1 cellular context compared by ENCODE assay signal in the genomic region with DNA sequence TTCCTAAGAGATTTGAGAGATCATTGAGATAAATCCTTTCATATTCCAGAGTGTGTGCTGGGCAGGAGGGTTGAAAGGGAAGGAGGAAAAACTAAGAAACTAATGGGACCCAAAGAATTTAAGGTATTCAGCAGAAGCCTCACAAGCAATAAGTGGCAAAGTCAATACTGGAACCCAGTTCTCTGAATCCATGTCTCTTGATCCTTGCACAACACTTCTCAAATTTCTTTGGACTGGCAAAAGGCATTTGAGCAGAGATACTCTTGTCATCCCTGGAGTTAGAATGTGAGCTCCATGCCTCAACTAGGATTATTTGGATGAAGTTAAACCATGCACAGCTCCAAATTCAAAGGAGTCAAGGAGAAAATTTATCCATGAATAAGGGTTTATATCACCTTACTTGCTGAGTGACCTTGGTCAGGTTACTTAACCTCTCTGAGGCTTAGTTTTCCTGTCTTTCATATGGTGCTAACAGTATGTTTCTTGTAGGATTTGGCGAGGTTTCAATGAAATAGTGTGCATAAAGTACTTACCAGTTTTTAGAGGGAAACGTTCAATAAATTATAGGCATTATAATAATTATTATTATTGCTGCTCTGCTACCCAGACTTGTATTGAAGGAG.
TF ChIP-seq lines count a peak whose summit lies in the region.

No MANE protein-coding gene starts in this region.

TF ChIP-seq in K562, 482 proteins besides CTCF, POLR2A, EP300 and RAD21 (continued from another document and continues in another):
- TF ChIP-seq, protein P1, sequence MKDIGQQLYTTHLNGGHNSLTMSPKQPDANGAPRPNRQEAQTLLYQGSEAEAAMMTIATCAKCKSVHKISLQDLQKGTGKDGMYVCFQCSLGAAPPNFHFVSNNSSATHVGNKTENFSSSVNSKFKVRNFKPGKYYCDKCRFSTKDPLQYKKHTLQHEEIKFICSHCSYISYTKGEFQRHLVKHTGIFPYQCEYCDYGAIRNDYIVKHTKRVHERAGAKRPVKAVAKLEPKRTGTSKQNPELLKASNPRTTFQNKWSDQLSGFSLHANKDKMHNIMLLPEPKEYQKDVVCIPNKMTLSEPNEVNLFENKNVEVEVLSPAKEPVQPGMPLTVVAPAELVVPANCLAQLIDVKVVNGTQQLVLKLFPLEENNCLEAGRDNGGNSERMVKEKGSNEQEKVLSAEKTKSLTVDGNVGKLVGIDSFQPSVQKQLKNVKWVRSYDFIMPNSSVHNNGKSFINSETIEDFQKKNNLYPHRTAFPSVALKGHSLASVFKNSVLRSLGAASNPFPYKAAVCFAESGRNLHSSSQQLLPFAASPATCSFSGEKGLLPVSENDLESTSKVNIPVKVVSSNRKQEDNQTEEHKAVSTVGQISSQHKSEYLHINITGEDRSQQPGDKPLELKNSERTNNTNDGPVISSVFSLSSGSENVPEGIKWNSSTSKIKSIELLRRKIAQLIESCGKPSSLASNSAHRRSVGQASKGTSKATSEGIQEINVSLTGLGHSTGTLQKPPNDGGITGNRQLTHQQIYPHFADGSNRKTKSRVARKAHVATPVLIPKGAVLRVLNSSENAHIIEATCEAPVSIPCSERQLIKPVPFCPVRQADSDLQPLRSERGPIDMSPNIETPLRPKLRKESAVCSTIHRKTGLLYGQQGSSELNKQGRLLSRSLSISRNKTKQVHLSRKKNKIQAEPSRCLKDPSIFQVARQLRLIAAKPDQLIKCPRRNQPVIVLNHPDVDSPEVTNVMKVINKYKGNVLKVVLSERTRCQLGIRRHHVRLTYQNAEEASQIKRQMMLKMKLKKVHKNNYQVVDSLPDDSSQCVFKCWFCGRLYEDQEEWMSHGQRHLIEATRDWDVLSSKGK (CRISPR knock-in tag; IDR thresholded peaks at IDR 0.05): no peak
- TF ChIP-seq, protein P2, sequence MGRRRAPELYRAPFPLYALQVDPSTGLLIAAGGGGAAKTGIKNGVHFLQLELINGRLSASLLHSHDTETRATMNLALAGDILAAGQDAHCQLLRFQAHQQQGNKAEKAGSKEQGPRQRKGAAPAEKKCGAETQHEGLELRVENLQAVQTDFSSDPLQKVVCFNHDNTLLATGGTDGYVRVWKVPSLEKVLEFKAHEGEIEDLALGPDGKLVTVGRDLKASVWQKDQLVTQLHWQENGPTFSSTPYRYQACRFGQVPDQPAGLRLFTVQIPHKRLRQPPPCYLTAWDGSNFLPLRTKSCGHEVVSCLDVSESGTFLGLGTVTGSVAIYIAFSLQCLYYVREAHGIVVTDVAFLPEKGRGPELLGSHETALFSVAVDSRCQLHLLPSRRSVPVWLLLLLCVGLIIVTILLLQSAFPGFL (CRISPR knock-in tag; IDR thresholded peaks at IDR 0.05): no peak
- peak; percentile 60 for TF ChIP-seq ZFP36 (IDR thresholded peaks at IDR 0.05; ENCODE audit: low read depth, low read length, partially characterized antibody)
- TF ChIP-seq, protein P3, sequence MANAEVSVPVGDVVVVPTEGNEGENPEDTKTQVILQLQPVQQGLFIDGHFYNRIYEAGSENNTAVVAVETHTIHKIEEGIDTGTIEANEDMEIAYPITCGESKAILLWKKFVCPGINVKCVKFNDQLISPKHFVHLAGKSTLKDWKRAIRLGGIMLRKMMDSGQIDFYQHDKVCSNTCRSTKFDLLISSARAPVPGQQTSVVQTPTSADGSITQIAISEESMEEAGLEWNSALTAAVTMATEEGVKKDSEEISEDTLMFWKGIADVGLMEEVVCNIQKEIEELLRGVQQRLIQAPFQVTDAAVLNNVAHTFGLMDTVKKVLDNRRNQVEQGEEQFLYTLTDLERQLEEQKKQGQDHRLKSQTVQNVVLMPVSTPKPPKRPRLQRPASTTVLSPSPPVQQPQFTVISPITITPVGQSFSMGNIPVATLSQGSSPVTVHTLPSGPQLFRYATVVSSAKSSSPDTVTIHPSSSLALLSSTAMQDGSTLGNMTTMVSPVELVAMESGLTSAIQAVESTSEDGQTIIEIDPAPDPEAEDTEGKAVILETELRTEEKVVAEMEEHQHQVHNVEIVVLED (CRISPR knock-in tag; IDR thresholded peaks at IDR 0.05): no peak
- TF ChIP-seq RAD51 (IDR thresholded peaks at IDR 0.05; ENCODE audit: borderline replicate concordance, low read depth): no peak
- peak; percentile 17; the same call in 1 of the 2 replicates for TF ChIP-seq CEBPB (tag; IDR thresholded peaks at IDR 0.05)
- TF ChIP-seq ARHGAP35 (IDR thresholded peaks at IDR 0.05; ENCODE audit: partially characterized antibody): no peak
- no peak for TF ChIP-seq ZFX (CRISPR knock-in tag; IDR thresholded peaks at IDR 0.05)
- TF ChIP-seq, protein P4, sequence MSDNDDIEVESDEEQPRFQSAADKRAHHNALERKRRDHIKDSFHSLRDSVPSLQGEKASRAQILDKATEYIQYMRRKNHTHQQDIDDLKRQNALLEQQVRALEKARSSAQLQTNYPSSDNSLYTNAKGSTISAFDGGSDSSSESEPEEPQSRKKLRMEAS (CRISPR knock-in tag; IDR thresholded peaks at IDR 0.05): no peak
- no peak for TF ChIP-seq MCM2 (IDR thresholded peaks at IDR 0.05; ENCODE audit: low read depth)
- no peak for TF ChIP-seq MTF1 (CRISPR knock-in tag; IDR thresholded peaks at IDR 0.05; ENCODE audit: borderline replicate concordance)
- no peak for TF ChIP-seq TAF9B (IDR thresholded peaks at IDR 0.05; ENCODE audit: partially characterized antibody)
- TF ChIP-seq, protein P5, sequence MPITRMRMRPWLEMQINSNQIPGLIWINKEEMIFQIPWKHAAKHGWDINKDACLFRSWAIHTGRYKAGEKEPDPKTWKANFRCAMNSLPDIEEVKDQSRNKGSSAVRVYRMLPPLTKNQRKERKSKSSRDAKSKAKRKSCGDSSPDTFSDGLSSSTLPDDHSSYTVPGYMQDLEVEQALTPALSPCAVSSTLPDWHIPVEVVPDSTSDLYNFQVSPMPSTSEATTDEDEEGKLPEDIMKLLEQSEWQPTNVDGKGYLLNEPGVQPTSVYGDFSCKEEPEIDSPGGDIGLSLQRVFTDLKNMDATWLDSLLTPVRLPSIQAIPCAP (CRISPR knock-in tag; IDR thresholded peaks at IDR 0.05; ENCODE audit: borderline replicate concordance): no peak
- TF ChIP-seq KLF13 (tag; IDR thresholded peaks at IDR 0.05; ENCODE audit: borderline replicate concordance, low read depth): no peak
- TF ChIP-seq NR1H2 (CRISPR knock-in tag; IDR thresholded peaks at IDR 0.05): no peak
- TF ChIP-seq ADNP (tag; IDR thresholded peaks at IDR 0.05): 0 out of 2 replicates have a peak, but pooled peaks have one; percentile 23
- TF ChIP-seq, protein P6, sequence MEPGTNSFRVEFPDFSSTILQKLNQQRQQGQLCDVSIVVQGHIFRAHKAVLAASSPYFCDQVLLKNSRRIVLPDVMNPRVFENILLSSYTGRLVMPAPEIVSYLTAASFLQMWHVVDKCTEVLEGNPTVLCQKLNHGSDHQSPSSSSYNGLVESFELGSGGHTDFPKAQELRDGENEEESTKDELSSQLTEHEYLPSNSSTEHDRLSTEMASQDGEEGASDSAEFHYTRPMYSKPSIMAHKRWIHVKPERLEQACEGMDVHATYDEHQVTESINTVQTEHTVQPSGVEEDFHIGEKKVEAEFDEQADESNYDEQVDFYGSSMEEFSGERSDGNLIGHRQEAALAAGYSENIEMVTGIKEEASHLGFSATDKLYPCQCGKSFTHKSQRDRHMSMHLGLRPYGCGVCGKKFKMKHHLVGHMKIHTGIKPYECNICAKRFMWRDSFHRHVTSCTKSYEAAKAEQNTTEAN (CRISPR knock-in tag; IDR thresholded peaks at IDR 0.05): no peak
- no peak for TF ChIP-seq FOXK1 (CRISPR knock-in tag; IDR thresholded peaks at IDR 0.05; ENCODE audit: borderline replicate concordance)
- TF ChIP-seq KLF16 (IDR thresholded peaks at IDR 0.05): no peak
- no peak for TF ChIP-seq SMARCA4 (IDR thresholded peaks at IDR 0.05)
- TF ChIP-seq SETDB1 (IDR thresholded peaks at IDR 0.05; ENCODE audit: low read length): no peak
- TF ChIP-seq, protein P7, sequence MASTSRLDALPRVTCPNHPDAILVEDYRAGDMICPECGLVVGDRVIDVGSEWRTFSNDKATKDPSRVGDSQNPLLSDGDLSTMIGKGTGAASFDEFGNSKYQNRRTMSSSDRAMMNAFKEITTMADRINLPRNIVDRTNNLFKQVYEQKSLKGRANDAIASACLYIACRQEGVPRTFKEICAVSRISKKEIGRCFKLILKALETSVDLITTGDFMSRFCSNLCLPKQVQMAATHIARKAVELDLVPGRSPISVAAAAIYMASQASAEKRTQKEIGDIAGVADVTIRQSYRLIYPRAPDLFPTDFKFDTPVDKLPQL (IDR thresholded peaks at IDR 0.05; ENCODE audit: extremely low read depth, insufficient read length): no peak
- TF ChIP-seq, protein P8, sequence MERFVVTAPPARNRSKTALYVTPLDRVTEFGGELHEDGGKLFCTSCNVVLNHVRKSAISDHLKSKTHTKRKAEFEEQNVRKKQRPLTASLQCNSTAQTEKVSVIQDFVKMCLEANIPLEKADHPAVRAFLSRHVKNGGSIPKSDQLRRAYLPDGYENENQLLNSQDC (CRISPR knock-in tag; IDR thresholded peaks at IDR 0.05): no peak
- TF ChIP-seq, protein P9, sequence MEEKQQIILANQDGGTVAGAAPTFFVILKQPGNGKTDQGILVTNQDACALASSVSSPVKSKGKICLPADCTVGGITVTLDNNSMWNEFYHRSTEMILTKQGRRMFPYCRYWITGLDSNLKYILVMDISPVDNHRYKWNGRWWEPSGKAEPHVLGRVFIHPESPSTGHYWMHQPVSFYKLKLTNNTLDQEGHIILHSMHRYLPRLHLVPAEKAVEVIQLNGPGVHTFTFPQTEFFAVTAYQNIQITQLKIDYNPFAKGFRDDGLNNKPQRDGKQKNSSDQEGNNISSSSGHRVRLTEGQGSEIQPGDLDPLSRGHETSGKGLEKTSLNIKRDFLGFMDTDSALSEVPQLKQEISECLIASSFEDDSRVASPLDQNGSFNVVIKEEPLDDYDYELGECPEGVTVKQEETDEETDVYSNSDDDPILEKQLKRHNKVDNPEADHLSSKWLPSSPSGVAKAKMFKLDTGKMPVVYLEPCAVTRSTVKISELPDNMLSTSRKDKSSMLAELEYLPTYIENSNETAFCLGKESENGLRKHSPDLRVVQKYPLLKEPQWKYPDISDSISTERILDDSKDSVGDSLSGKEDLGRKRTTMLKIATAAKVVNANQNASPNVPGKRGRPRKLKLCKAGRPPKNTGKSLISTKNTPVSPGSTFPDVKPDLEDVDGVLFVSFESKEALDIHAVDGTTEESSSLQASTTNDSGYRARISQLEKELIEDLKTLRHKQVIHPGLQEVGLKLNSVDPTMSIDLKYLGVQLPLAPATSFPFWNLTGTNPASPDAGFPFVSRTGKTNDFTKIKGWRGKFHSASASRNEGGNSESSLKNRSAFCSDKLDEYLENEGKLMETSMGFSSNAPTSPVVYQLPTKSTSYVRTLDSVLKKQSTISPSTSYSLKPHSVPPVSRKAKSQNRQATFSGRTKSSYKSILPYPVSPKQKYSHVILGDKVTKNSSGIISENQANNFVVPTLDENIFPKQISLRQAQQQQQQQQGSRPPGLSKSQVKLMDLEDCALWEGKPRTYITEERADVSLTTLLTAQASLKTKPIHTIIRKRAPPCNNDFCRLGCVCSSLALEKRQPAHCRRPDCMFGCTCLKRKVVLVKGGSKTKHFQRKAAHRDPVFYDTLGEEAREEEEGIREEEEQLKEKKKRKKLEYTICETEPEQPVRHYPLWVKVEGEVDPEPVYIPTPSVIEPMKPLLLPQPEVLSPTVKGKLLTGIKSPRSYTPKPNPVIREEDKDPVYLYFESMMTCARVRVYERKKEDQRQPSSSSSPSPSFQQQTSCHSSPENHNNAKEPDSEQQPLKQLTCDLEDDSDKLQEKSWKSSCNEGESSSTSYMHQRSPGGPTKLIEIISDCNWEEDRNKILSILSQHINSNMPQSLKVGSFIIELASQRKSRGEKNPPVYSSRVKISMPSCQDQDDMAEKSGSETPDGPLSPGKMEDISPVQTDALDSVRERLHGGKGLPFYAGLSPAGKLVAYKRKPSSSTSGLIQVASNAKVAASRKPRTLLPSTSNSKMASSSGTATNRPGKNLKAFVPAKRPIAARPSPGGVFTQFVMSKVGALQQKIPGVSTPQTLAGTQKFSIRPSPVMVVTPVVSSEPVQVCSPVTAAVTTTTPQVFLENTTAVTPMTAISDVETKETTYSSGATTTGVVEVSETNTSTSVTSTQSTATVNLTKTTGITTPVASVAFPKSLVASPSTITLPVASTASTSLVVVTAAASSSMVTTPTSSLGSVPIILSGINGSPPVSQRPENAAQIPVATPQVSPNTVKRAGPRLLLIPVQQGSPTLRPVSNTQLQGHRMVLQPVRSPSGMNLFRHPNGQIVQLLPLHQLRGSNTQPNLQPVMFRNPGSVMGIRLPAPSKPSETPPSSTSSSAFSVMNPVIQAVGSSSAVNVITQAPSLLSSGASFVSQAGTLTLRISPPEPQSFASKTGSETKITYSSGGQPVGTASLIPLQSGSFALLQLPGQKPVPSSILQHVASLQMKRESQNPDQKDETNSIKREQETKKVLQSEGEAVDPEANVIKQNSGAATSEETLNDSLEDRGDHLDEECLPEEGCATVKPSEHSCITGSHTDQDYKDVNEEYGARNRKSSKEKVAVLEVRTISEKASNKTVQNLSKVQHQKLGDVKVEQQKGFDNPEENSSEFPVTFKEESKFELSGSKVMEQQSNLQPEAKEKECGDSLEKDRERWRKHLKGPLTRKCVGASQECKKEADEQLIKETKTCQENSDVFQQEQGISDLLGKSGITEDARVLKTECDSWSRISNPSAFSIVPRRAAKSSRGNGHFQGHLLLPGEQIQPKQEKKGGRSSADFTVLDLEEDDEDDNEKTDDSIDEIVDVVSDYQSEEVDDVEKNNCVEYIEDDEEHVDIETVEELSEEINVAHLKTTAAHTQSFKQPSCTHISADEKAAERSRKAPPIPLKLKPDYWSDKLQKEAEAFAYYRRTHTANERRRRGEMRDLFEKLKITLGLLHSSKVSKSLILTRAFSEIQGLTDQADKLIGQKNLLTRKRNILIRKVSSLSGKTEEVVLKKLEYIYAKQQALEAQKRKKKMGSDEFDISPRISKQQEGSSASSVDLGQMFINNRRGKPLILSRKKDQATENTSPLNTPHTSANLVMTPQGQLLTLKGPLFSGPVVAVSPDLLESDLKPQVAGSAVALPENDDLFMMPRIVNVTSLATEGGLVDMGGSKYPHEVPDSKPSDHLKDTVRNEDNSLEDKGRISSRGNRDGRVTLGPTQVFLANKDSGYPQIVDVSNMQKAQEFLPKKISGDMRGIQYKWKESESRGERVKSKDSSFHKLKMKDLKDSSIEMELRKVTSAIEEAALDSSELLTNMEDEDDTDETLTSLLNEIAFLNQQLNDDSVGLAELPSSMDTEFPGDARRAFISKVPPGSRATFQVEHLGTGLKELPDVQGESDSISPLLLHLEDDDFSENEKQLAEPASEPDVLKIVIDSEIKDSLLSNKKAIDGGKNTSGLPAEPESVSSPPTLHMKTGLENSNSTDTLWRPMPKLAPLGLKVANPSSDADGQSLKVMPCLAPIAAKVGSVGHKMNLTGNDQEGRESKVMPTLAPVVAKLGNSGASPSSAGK (IDR thresholded peaks at IDR 0.05): no peak
- TF ChIP-seq NCOA6 (IDR thresholded peaks at IDR 0.05): no peak
- peak; percentile 76; the same call in 1 of the 2 replicates for TF ChIP-seq BCOR (IDR thresholded peaks at IDR 0.05)
- TF ChIP-seq ASH1L (IDR thresholded peaks at IDR 0.05; ENCODE audit: borderline replicate concordance, low read depth, partially characterized antibody): no peak
- no peak for TF ChIP-seq SMARCB1 (IDR thresholded peaks at IDR 0.05; ENCODE audit: insufficient read length, low read depth)
- no peak for TF ChIP-seq SMARCC2 (IDR thresholded peaks at IDR 0.05; ENCODE audit: low read depth)
- TF ChIP-seq ILF3 (IDR thresholded peaks at IDR 0.05; ENCODE audit: borderline replicate concordance): no peak
- TF ChIP-seq RBM25 (IDR thresholded peaks at IDR 0.05; ENCODE audit: low read depth, low read length, severe bottlenecking): peak; percentile 77
- TF ChIP-seq WHSC1 (IDR thresholded peaks at IDR 0.05; ENCODE audit: low read length): no peak
